In the genomic region with DNA sequence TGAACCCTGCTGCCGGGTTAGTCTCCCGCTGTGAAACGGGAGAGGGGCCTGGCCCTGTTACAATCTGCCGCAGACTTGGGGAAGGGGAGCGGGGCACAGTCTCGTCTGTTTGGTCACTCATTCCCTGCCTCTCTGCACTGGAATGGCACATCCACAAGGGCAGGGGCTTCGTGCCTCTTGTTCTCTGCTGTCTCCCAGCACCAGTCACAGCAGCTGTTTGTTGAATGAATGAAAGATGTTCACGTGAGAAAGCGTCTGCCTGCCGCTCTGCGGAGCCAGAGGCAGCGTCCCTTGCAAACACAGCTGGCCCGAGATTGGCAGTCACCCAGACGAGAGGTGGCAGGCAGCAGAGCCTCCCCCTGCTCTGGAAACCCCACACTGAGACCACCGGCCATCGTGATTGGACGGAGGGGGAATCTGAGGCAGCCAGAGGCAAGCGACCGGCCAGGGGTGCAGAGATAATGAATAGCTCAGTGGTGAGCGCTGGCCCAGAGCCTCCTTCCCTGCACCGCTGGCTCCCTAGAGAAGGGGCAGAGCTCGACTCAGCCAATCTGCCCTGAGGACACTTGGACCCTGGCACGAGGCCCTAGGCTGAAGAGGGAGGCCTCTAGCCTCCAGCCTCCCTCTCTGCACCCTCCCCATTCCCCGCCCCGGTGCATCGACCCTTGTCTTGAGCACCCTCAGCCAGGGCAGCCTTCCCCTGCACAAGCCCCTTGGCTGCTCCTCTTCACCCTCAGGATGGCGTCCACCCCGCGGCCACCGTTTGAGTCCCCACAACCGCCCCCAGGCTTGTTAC, we compare ENCODE assay signal across 26 cellular contexts. TPM values are rescaled to one million over a fixed set of nuclear protein-coding genes. Genes with fewer than 3 reads are reported as not detected.
"Had no signal": no experiment of that assay in that cellular context is flagged by ENCODE, and none has a peak within 500 bp of the region (broad histone marks: within the 10 kb centered on the region; RNA-seq: fewer than 3 reads in every experiment).

No MANE protein-coding gene starts in this region.

- H3K27me3 ChIP-seq: right atrium auricular region, uterus had no signal

- H3K4me1 ChIP-seq: gastrocnemius medialis, heart left ventricle, prostate gland, right atrium auricular region, uterus had no signal

- DNase-seq: activated CD4-positive, alpha-beta T cell treated with anti-CD3 and anti-CD28 coated beads, Interleukin-2, amount 10 ng/mL, durations not matched to agents 24 days and 14 days; activated CD8-positive, alpha-beta memory T cell treated with anti-CD3 and anti-CD28 coated beads for 24 hours; activated CD8-positive, alpha-beta memory T cell treated with anti-CD3 and anti-CD28 coated beads, Interleukin-2, amount 50 U/mL, for 48 hours; activated gamma-delta T cell; activated T-cell treated with anti-CD3 and anti-CD28 coated beads, Interleukin-2, amount 50 U/mL, for 72 hours; cerebellar nuclear complex; effector CD4-positive, alpha-beta T cell; gastrocnemius medialis; heart left ventricle; kidney glomerular epithelial cell; left ventricle myocardium superior; mucosa of descending colon; naive B cell; stimulated activated CD4-positive, alpha-beta T cell treated with anti-CD3 and anti-CD28 coated beads, Interleukin-12 subunit alpha, Interleukin-12 subunit beta, amount 100 ng/mL, for 4 hours; stimulated activated CD4-positive, alpha-beta T cell treated with anti-CD3 and anti-CD28 coated beads, Interleukin-1b, Interleukin-23, amount 100 ng/mL, for 48 hours; stimulated activated CD8-positive, alpha-beta memory T cell treated with anti-CD3 and anti-CD28 coated beads, Interleukin-4, amount 100 ng/mL, for 48 hours; stimulated activated naive CD4-positive, alpha-beta T cell; uterus had no signal

- ATAC-seq: activated naive CD4-positive, alpha-beta T cell treated with anti-CD3 and anti-CD28 coated beads, Interleukin-2, amount 50 U/mL, for 72 hours; activated T-cell treated with anti-CD3 and anti-CD28 coated beads, Interleukin-2, amount 50 U/mL, for 72 hours; gastrocnemius medialis; heart left ventricle; left ventricle myocardium superior; mucosa of descending colon had no signal

- H3K27ac ChIP-seq: gastrocnemius medialis, heart left ventricle, prostate gland, right atrium auricular region, tibial nerve, uterus had no signal

- H3K36me3 ChIP-seq: gastrocnemius medialis, heart left ventricle, prostate gland, right atrium auricular region, tibial nerve, uterus had no signal

- H3K9me3 ChIP-seq: gastrocnemius medialis, heart left ventricle, mucosa of descending colon, prostate gland, right atrium auricular region, tibial nerve, uterus had no signal

- H3K4me3 ChIP-seq: gastrocnemius medialis, heart left ventricle, mucosa of descending colon, prostate gland, right atrium auricular region, tibial nerve, uterus had no signal

RNA-seq across cellular contexts. Expression of gene FAM163B, which starts 6.1 kb away (rescaled TPM):
- total RNA-seq: activated CD4-positive, alpha-beta T cell treated with anti-CD3 and anti-CD28 coated beads, Interleukin-2, amount 10 ng/mL, durations not matched to agents 24 days and 14 days; activated naive CD4-positive, alpha-beta T cell treated with anti-CD3 and anti-CD28 coated beads, Interleukin-2, amount 50 U/mL, for 72 hours; activated T-cell treated with anti-CD3 and anti-CD28 coated beads, Interleukin-2, amount 50 U/mL, for 72 hours; bronchial epithelial cell; gastrocnemius medialis; heart left ventricle; left ventricle myocardium superior; neural crest cell; osteocyte; uterus had no signal
- polyA plus RNA-seq: esophagus had no signal

RNA-seq across cellular contexts. Expression of gene DBH, which starts 20.9 kb away (rescaled TPM):
- total RNA-seq: activated CD4-positive, alpha-beta T cell treated with anti-CD3 and anti-CD28 coated beads, Interleukin-2, amount 10 ng/mL, durations not matched to agents 24 days and 14 days; activated naive CD4-positive, alpha-beta T cell treated with anti-CD3 and anti-CD28 coated beads, Interleukin-2, amount 50 U/mL, for 72 hours; activated T-cell treated with anti-CD3 and anti-CD28 coated beads, Interleukin-2, amount 50 U/mL, for 72 hours; bronchial epithelial cell; gastrocnemius medialis; left ventricle myocardium superior; mucosa of descending colon; osteocyte; prostate gland; right atrium auricular region had no signal
- polyA plus RNA-seq: heart left ventricle had no signal
